8 cellular contexts compared by ENCODE assay signal in the genomic region with DNA sequence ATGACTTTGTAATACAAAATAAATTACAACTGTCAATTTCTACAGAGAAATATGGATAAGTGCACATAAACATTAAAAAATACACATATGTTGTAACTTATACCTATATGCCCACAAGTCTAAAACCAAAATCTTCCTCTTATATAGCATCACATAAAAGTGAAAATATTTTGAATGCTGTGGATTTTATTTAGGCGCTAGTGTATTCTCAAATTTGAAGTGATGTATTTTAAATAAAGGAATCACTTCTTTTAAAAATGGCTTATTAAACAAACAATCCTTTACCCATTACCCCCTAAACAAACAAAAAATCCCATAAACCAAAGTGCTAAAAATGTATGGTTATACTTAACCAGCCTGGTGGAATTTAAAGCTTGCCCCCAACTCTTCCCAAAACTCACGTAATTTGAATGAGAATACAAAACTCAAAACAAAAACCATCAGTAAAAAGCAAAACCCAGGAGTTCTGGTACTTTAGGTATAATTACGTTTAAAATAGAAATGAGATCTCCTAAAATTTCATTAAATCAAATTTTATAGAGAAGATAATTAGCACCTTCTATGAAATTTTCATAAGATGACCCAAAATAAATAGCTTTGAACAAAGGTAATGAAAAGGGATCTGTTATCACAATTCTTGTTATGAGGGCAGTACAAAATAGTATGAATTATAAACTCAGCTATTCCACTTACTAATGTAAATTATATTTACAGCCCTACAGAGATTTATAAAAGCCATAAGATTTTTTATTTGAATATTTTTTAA.
DNase-seq lines count a peak whose midpoint lies in the region; FAIRE-seq and TF ChIP-seq lines count a peak whose summit lies in the region.

No MANE protein-coding gene starts in this region.

- H3K27ac ChIP-seq in coronary artery, result peak overlapping the region; percentile 77 to 96
- H3K27ac ChIP-seq in prostate gland, result peak overlapping the region; percentile 47 to 91

- peak overlapping the region; percentile 79 for H3K4me3 ChIP-seq in coronary artery
- H3K4me3 ChIP-seq in prostate gland, result no peak overlapping the region

- DNase-seq in NCI-H69 (lab: John Stamatoyannopoulos, UW), result peak; percentile 18
- no peak for DNase-seq in coronary artery (ENCODE audit: low spot score)
- DNase-seq in prostate gland (ENCODE audit: low spot score), result no peak
- DNase-seq in NCI-H1694 treated with DMSO at 0.1 percent for 48 hours (lab: John Stamatoyannopoulos, UW), result no peak
- DNase-seq in NCI-H82 (lab: John Stamatoyannopoulos, UW), result no peak
- DNase-seq in stimulated activated CD4-positive, alpha-beta T cell treated with anti-CD3 and anti-CD28 coated beads, Interleukin-1b, Interleukin-23, amount 100 ng/mL, for 48 hours, result no peak
- DNase-seq in CD1c-positive myeloid dendritic cell (ENCODE audit: extremely low spot score), result no peak

- no peaks in the 10 kb centered on the region for H3K27me3 ChIP-seq in prostate gland (replicated peaks; ENCODE audit: insufficient read depth)

- no peaks in the 10 kb centered on the region for H3K4me1 ChIP-seq in prostate gland (replicated peaks)

- no peaks in the 10 kb centered on the region for H3K9me3 ChIP-seq in prostate gland

- whole genome bisulfite sequencing in prostate gland, result 70% methylated on average over 3 of the region's 3 CpGs

- FAIRE-seq in G401.6 (lab: Jason Lieb, UNC), result peak; percentile 68

- intact Hi-C loops in prostate gland (cut with DNase I), result no loop called here

- TF ChIP-seq POLR2A in prostate gland (IDR thresholded peaks at IDR 0.05), result no peak

- TF ChIP-seq CTCF in coronary artery (IDR thresholded peaks at IDR 0.05) (no peak), prostate gland (IDR thresholded peaks at IDR 0.05) (no peak)

- H3K36me3 ChIP-seq in prostate gland, result no peaks in the 10 kb centered on the region
